8 cellular contexts compared by ENCODE assay signal in genomic region chr7:25124485-25125136, GRCh38. TPM values are rescaled to one million over a fixed set of nuclear protein-coding genes. Genes with fewer than 3 reads are reported as not detected.
DNase-seq lines count a peak whose midpoint lies in the region; ATAC-seq and TF ChIP-seq lines count a peak whose summit lies in the region.

No MANE protein-coding gene starts in this region.

- in situ Hi-C loops in gastrocnemius medialis (cut with MboI; ENCODE audit: low sequenced_read_pairs in 4 of 4): no loop called here

- H3K4me3 ChIP-seq in Loucy (ENCODE audit: low read length, poor library complexity, severe bottlenecking): peak overlapping the region; percentile 93
- peak overlapping the region; percentile 63 to 96 (median 92) for H3K4me3 ChIP-seq in gastrocnemius medialis

- peak overlapping the region; percentile 74 for H3K4me2 ChIP-seq in Loucy (ENCODE audit: low read depth, low read length, poor library complexity, severe bottlenecking)

- H3K4me1 ChIP-seq in Loucy (ENCODE audit: insufficient read depth, low read length, poor library complexity, severe bottlenecking) (peaks cover 14% of the 10 kb centered on the region), gastrocnemius medialis (peaks cover 24% of the 10 kb centered on the region in 2 donors)

- intact Hi-C loops in left cardiac atrium (cut with DNase I): no loop called here
- intact Hi-C loops in gastrocnemius medialis (cut with DNase I; ENCODE audit: low total_unique reads): loop anchor here (1.0 to 10.0 kb wide), 3 partner anchors 142 to 730 kb away; partner anchors contain the start of genes OSBPL3 and PALS2

- peak overlapping the region; percentile 95 for H3K9ac ChIP-seq in Loucy (ENCODE audit: low read depth, low read length, poor library complexity, severe bottlenecking)

- POLR2A ChIA-PET in HEK293T (lab: Yijun Ruan, JAX): interaction anchor here (0.7 to 2.3 kb wide), 20 partner anchors 8 to 414 kb away, joined by 3 to 22 read pairs (median 4); partner anchors contain the start of gene OSBPL3

- H3K36me3 ChIP-seq in Loucy (ENCODE audit: insufficient read depth, low read length): peaks cover 31% of the 10 kb centered on the region; the same call in 1 of the 2 replicates
- peaks cover 0 to 34% of the 10 kb centered on the region in 2 donors for H3K36me3 ChIP-seq in gastrocnemius medialis

- peak overlapping the region; percentile 91 to 99 (median 98) for H3K27ac ChIP-seq in gastrocnemius medialis

- H4K20me1 ChIP-seq in Loucy (ENCODE audit: insufficient read depth, low read length, poor library complexity, severe bottlenecking): peaks cover 28% of the 10 kb centered on the region

- TF ChIP-seq CTCF in Loucy (conservative IDR thresholded peaks at IDR 0.05; ENCODE audit: low read length) (no peak), gastrocnemius medialis (IDR thresholded peaks at IDR 0.05 in 4 of 5, conservative IDR thresholded peaks at IDR 0.05 in 1 of 5) (no peak)

- no peaks in the 10 kb centered on the region for H3F3A ChIP-seq in Loucy (ENCODE audit: low read depth)

- DNase-seq in DMS79 treated with DMSO at 0.1 percent for 48 hours (lab: John Stamatoyannopoulos, UW): peak; percentile 2
- DNase-seq in DMS79 (lab: John Stamatoyannopoulos, UW): no peak
- peak; percentile 68 for DNase-seq in activated effector memory CD4-positive, alpha-beta T cell treated with anti-CD3 and anti-CD28 coated beads, Interleukin-2, amount 50 U/mL, for 16 hours
- DNase-seq in left cardiac atrium: no peak
- peak; percentile 2 to 50 for DNase-seq in gastrocnemius medialis
- no peak for DNase-seq in NCI-H1048 (lab: John Stamatoyannopoulos, UW)
- no peak for DNase-seq in HEK293T (ENCODE audit: extremely low spot score)

- H3K27me3 ChIP-seq in Loucy (ENCODE audit: insufficient read depth, low read length, poor library complexity, severe bottlenecking) (no peaks in the 10 kb centered on the region), gastrocnemius medialis (no peaks in the 10 kb centered on the region)

- no peak overlapping the region for H2AFZ ChIP-seq in Loucy (ENCODE audit: low read length)

- H3K79me2 ChIP-seq in Loucy (ENCODE audit: insufficient read depth, low read length): peaks cover 47% of the 10 kb centered on the region

- ATAC-seq in left cardiac atrium (peak; percentile 6 to 38), gastrocnemius medialis (peak; percentile 14 to 23)

- TF ChIP-seq POLR2A in gastrocnemius medialis (IDR thresholded peaks at IDR 0.05): no peak

- H3K9me3 ChIP-seq in Loucy (ENCODE audit: insufficient read depth, low read depth, low read length) (no peaks in the 10 kb centered on the region), gastrocnemius medialis (no peaks in the 10 kb centered on the region)

- CTCF ChIA-PET in HEK293T (lab: Yijun Ruan, JAX): interaction anchor here (0.7 to 1.8 kb wide), 4 partner anchors 16 to 313 kb away, joined by 3 to 6 read pairs (median 4); no protein-coding TSS in a partner anchor

- H3K9me2 ChIP-seq in Loucy (replicated peaks; ENCODE audit: low read depth, low read length): no peaks in the 10 kb centered on the region

TF ChIP-seq in HEK293T, 16 proteins besides CTCF, POLR2A, EP300 and RAD21:
- no peak for TF ChIP-seq TARDBP (IDR thresholded peaks at IDR 0.05)
- no peak for TF ChIP-seq FOXA1 (IDR thresholded peaks at IDR 0.05)
- no peak for TF ChIP-seq FOXK2 (IDR thresholded peaks at IDR 0.05)
- no peak for TF ChIP-seq LEF1 (IDR thresholded peaks at IDR 0.05; ENCODE audit: borderline replicate concordance)
- no peak for TF ChIP-seq ZNF384 (IDR thresholded peaks at IDR 0.05)
- TF ChIP-seq ELF4 (IDR thresholded peaks at IDR 0.05): no peak
- no peak for TF ChIP-seq NFRKB (IDR thresholded peaks at IDR 0.05)
- no peak for TF ChIP-seq BHLHE40 (IDR thresholded peaks at IDR 0.05; ENCODE audit: borderline replicate concordance)
- no peak for TF ChIP-seq SP1 (IDR thresholded peaks at IDR 0.05)
- TF ChIP-seq L3MBTL2 (conservative IDR thresholded peaks at IDR 0.05): no peak
- no peak for TF ChIP-seq SUZ12 (IDR thresholded peaks at IDR 0.05)
- TF ChIP-seq CTBP1 (IDR thresholded peaks at IDR 0.05; ENCODE audit: borderline replicate concordance): no peak
- no peak for TF ChIP-seq ARNT (IDR thresholded peaks at IDR 0.05)
- TF ChIP-seq PKNOX1 (IDR thresholded peaks at IDR 0.05): no peak
- no peak for TF ChIP-seq HDGF (IDR thresholded peaks at IDR 0.05; ENCODE audit: borderline replicate concordance)
- no peak for TF ChIP-seq FOXM1 (IDR thresholded peaks at IDR 0.05; ENCODE audit: borderline replicate concordance)

RNA-seq across cellular contexts. Expression of gene CYCS, which starts 0.4 kb away (rescaled TPM):
- total RNA-seq in left cardiac atrium (100 to 1,000 TPM; 568 to 656 TPM), gastrocnemius medialis (100 to 1,000 TPM in 2 of 4 donors, 10 to 100 TPM in 2; 97.9 to 186 (median 109) TPM)

Comparison
In these comparisons a context has a peak if more than half of its experiments do, and no peak if none do; other contexts are left out.
1. DNase-seq: peak in DMS79 treated with DMSO at 0.1 percent for 48 hours (single experiment), activated effector memory CD4-positive, alpha-beta T cell treated with anti-CD3 and anti-CD28 coated beads, Interleukin-2, amount 50 U/mL, for 16 hours (single experiment) and gastrocnemius medialis (2 of 2); none in DMS79 (single experiment), left cardiac atrium (single experiment), NCI-H1048 (single experiment) and HEK293T (single experiment).